ENCODE assay signal across 8 cellular contexts in the genomic region with DNA sequence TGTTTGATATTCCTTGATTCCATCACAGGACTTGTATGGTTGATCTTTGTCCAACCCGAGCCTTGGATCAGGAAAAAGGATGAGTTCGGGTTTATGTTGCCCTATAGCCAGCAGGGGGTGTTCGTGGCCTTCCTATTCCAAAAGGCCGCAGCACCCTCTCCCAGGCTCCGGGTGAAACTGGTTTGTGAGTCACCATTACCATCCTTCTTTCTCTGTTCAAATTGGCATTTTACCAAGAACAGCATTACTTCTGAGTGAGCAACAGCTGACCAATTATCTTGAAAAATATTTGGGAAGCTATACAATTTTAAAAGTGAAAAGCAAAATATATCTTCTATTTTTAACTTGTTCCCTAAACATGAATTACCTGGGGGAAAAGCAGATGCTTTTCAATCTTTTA. TPM values are rescaled to one million over a fixed set of nuclear protein-coding genes. Genes with fewer than 3 reads are reported as not detected.
DNase-seq lines count a peak whose midpoint lies in the region; ATAC-seq and TF ChIP-seq lines count a peak whose summit lies in the region.

No MANE protein-coding gene starts in this region.

- H3K4me2 ChIP-seq in DOHH2 (ENCODE audit: low read length) (no peak overlapping the region), parathyroid adenoma (ENCODE audit: low read length) (no peak overlapping the region)

- H3K9me3 Mint-ChIP-seq in activated naive CD4-positive, alpha-beta T cell treated with anti-CD3 and anti-CD28 coated beads, Interleukin-2, amount 10 ng/mL, durations not matched to agents 7 days and 5 days, result no peaks in the 10 kb centered on the region

- H3K36me3 ChIP-seq in DOHH2 (ENCODE audit: control insufficient read depth, low read length) (no peaks in the 10 kb centered on the region), SK-N-MC (ENCODE audit: insufficient read depth, low read length) (no peaks in the 10 kb centered on the region), parathyroid adenoma (ENCODE audit: control insufficient read depth, insufficient read depth, low read length) (no peaks in the 10 kb centered on the region), transverse colon (no peaks in the 10 kb centered on the region)

- in situ Hi-C loops in transverse colon (cut with MboI; ENCODE audit: low pct_ligation_motif_present in 1 of 4, low pct_unique_long_range_greater_than_20kb in 1 of 4, low sequenced_read_pairs in 3 of 4), result loop anchor here (10.0 to 25.0 kb wide), 5 partner anchors 628 to 755 kb away; a partner anchor contains a TSS

- H3K9me2 ChIP-seq in DOHH2 (replicated peaks; ENCODE audit: control insufficient read depth, low read length), result no peaks in the 10 kb centered on the region

- H3K4me1 ChIP-seq in DOHH2 (ENCODE audit: control insufficient read depth, low read length) (no peaks in the 10 kb centered on the region), parathyroid adenoma (peaks cover 11% of the 10 kb centered on the region), transverse colon (peaks cover 9 to 24% (median 9%) of the 10 kb centered on the region in 4 donors)

- H3K9me3 ChIP-seq in DOHH2 (ENCODE audit: control insufficient read depth, insufficient read depth, low read length) (no peaks in the 10 kb centered on the region), SK-N-MC (ENCODE audit: low read depth, low read length) (no peaks in the 10 kb centered on the region), parathyroid adenoma (ENCODE audit: control insufficient read depth, low read length) (no peaks in the 10 kb centered on the region), transverse colon (no peaks in the 10 kb centered on the region)

- TF ChIP-seq CTCF in DOHH2 (IDR thresholded peaks at IDR 0.05; ENCODE audit: low read depth, low read length, poor library complexity, severe bottlenecking) (peak; percentile 70), parathyroid adenoma (IDR thresholded peaks at IDR 0.05) (peak; percentile 76), transverse colon (IDR thresholded peaks at IDR 0.05) (peak; percentile 61 to 91 (median 75))

- 0% methylated on average over 2 to 5 of the region's 5 CpGs for WGBS in transverse colon (ENCODE audit: low coverage in 1 of 2), 2 donors

- no peak overlapping the region for H2AFZ ChIP-seq in parathyroid adenoma

- CTCF ChIA-PET in activated naive CD4-positive, alpha-beta T cell treated with anti-CD3 and anti-CD28 coated beads, Interleukin-2, amount 10 ng/mL, durations not matched to agents 7 days and 5 days (lab: Charles Lee), result interaction anchor here (0.6 to 5.1 kb wide), 7 partner anchors 586 to 753 kb away, joined by 3 to 30 read pairs (median 4); no protein-coding TSS in a partner anchor

- no peak overlapping the region for H3K4me3 ChIP-seq in DOHH2 (ENCODE audit: low read length)
- peak overlapping the region; percentile 56 for H3K4me3 ChIP-seq in SK-N-MC
- no peak overlapping the region for H3K4me3 ChIP-seq in parathyroid adenoma (ENCODE audit: low read depth, low read length)
- H3K4me3 ChIP-seq in transverse colon, result no peak overlapping the region

- H3K27me3 Mint-ChIP-seq in activated naive CD4-positive, alpha-beta T cell treated with anti-CD3 and anti-CD28 coated beads, Interleukin-2, amount 10 ng/mL, durations not matched to agents 7 days and 5 days, result peaks cover 34% of the 10 kb centered on the region

- no peaks in the 10 kb centered on the region for H3K4me1 Mint-ChIP-seq in activated naive CD4-positive, alpha-beta T cell treated with anti-CD3 and anti-CD28 coated beads, Interleukin-2, amount 10 ng/mL, durations not matched to agents 7 days and 5 days

- H3K79me2 ChIP-seq in DOHH2 (ENCODE audit: control insufficient read depth, low read length) (no peaks in the 10 kb centered on the region), parathyroid adenoma (no peaks in the 10 kb centered on the region)

- no peaks in the 10 kb centered on the region for H4K20me1 ChIP-seq in DOHH2 (ENCODE audit: control insufficient read depth, insufficient read depth, low read depth, low read length)

- H3K27ac ChIP-seq in DOHH2 (ENCODE audit: low read depth, low read length) (no peak overlapping the region), SK-N-MC (peak overlapping the region; percentile 99), parathyroid adenoma (no peak overlapping the region), transverse colon (peak overlapping the region; percentile 21 to 49 (median 37))

- no peak overlapping the region for H3K4me3 Mint-ChIP-seq in activated naive CD4-positive, alpha-beta T cell treated with anti-CD3 and anti-CD28 coated beads, Interleukin-2, amount 10 ng/mL, durations not matched to agents 7 days and 5 days

- H3K27ac Mint-ChIP-seq in activated naive CD4-positive, alpha-beta T cell treated with anti-CD3 and anti-CD28 coated beads, Interleukin-2, amount 10 ng/mL, durations not matched to agents 7 days and 5 days, result no peak overlapping the region

- H3K27me3 ChIP-seq in DOHH2 (ENCODE audit: control insufficient read depth, low read length) (peaks cover 12% of the 10 kb centered on the region), parathyroid adenoma (ENCODE audit: control insufficient read depth, insufficient read depth, low read length) (no peaks in the 10 kb centered on the region), transverse colon (no peaks in the 10 kb centered on the region)

- H3K9ac ChIP-seq in SK-N-MC (ENCODE audit: insufficient read length) (peak overlapping the region; percentile 81), parathyroid adenoma (no peak overlapping the region)

- DNase-seq in NAMALWA (ENCODE audit: low spot score), result peak; percentile 60
- DNase-seq in SK-N-MC (ENCODE audit: low read depth, low spot score), result peak; percentile 92
- peak; percentile 70 for DNase-seq in activated naive CD4-positive, alpha-beta T cell treated with anti-CD3 and anti-CD28 coated beads, Interleukin-2, amount 10 ng/mL, durations not matched to agents 7 days and 5 days
- DNase-seq in glomerular endothelial cell (ENCODE audit: extremely low read depth, low read depth, low spot score), result peak; percentile 82
- peak; percentile 86 for DNase-seq in transverse colon

- no peak for TF ChIP-seq EP300 in transverse colon (IDR thresholded peaks at IDR 0.05; ENCODE audit: low read depth)

- ATAC-seq in HG03175 (IDR thresholded peaks at IDR 0.05; ENCODE audit: unreplicated experiment), result no peak

- TF ChIP-seq POLR2A in transverse colon (IDR thresholded peaks at IDR 0.05), result no peak

- intact Hi-C loops in transverse colon (cut with DNase I; ENCODE audit: low total_unique reads), result loop anchor here (10.0 kb wide), 1 partner anchor 755 kb away; no protein-coding TSS in a partner anchor

- H3K36me3 Mint-ChIP-seq in activated naive CD4-positive, alpha-beta T cell treated with anti-CD3 and anti-CD28 coated beads, Interleukin-2, amount 10 ng/mL, durations not matched to agents 7 days and 5 days, result no peaks in the 10 kb centered on the region

- no peaks in the 10 kb centered on the region for H3F3A ChIP-seq in DOHH2 (ENCODE audit: control insufficient read depth, insufficient read depth)

RNA-seq across cellular contexts. Expression of a gene that starts 24.3 kb away (rescaled TPM):
- not detected in 2 replicates for total RNA-seq in glomerular endothelial cell
- total RNA-seq in transverse colon, result 100 to 1,000 TPM; 207 to 797 (median 735) TPM

RNA-seq across cellular contexts. Expression of a gene that starts 28.1 kb away (rescaled TPM):
- not detected in 2 replicates for total RNA-seq in glomerular endothelial cell
- 1 to 10 TPM in 2 of 4 donors, not detected in 2; 1.1 to 2.5 TPM for total RNA-seq in transverse colon

RNA-seq across cellular contexts. Expression of a gene that starts 42.3 kb away (rescaled TPM):
- not detected in 2 replicates for total RNA-seq in glomerular endothelial cell
- total RNA-seq in transverse colon, result 10 to 100 TPM in 1 of 4 donors, 1 to 10 TPM in 1, under 1 TPM in 1, not detected in 1; 0.40 to 20.0 (median 3.8) TPM

RNA-seq across cellular contexts. Expression of a gene that starts 57.4 kb away (rescaled TPM):
- total RNA-seq in glomerular endothelial cell (not detected in 2 replicates), transverse colon (not detected)

Comparison
In these comparisons a context has a peak if more than half of its experiments do, and no peak if none do; other contexts are left out.
1. H3K27ac ChIP-seq: peak in SK-N-MC (single experiment) and transverse colon (4 of 4); none in DOHH2 (single experiment) and parathyroid adenoma (single experiment).
2. RNA of a gene that starts 24.3 kb away (total RNA-seq): 207 to 797 TPM in transverse colon; not detected in glomerular endothelial cell; every median in the first group is over 100 times any median in the second.
3. Peak in every context shown above with its lines, with median percentiles within 50 percentile points of each other: CTCF ChIP-seq and DNase-seq.